ENCODE assay signal across 8 cellular contexts in genomic region chr17:7204335-7204734, GRCh38. TPM values are rescaled to one million over a fixed set of nuclear protein-coding genes. Genes with fewer than 3 reads are reported as not detected.
A peak's percentile ranks its signal among the peaks of the same experiment; 100 is the strongest.
DNase-seq lines count a peak whose midpoint lies in the region; ATAC-seq, FAIRE-seq and TF ChIP-seq lines count a peak whose summit lies in the region.

No MANE protein-coding gene starts in this region.

- WGBS in spleen, 5 donors, result 79 to 84% (median 82%) methylated on average over 15 of the region's 15 CpGs
- WGBS in HepG2 (ENCODE audit: low lambda C conversion rate), result 97% methylated on average over 15 of the region's 15 CpGs

- H3K4me3 ChIP-seq in HUES48 (ENCODE audit: low read depth, low read length) (peak overlapping the region; percentile 66), left ventricle myocardium inferior (peak overlapping the region; percentile 70), spleen (peak overlapping the region in 4 of 8 donors; percentile 44 to 72 (median 46)), HepG2 (replicated peaks in 1 of 3; ENCODE audit: insufficient read depth in 1 of 3, low read depth in 2 of 3, low read length in 3 of 3) (no peak overlapping the region)

- H3K27me3 ChIP-seq in HUES48 (ENCODE audit: control insufficient read depth, insufficient read depth, low read length) (no peaks in the 10 kb centered on the region), left ventricle myocardium inferior (ENCODE audit: low read depth) (no peaks in the 10 kb centered on the region), spleen (replicated peaks in 1 of 7) (no peaks in the 10 kb centered on the region), HepG2 (ENCODE audit: control insufficient read depth in 1 of 2, insufficient read depth in 2 of 2, low read length in 2 of 2) (peaks cover 0 to 9% of the 10 kb centered on the region in 2 experiments; a peak in 2 of 5 replicates)

- TF ChIP-seq POLR2A in spleen (IDR thresholded peaks at IDR 0.05) (no peak), HepG2 (IDR thresholded peaks at IDR 0.05; ENCODE audit: insufficient read depth in 1 of 2, low read depth in 2 of 2, low read length in 2 of 2) (no peak)

- H3K4me1 ChIP-seq in HUES48 (ENCODE audit: control insufficient read depth, insufficient read depth, low read length) (peaks cover 14% of the 10 kb centered on the region; the same call in 1 of the 2 replicates), left ventricle myocardium inferior (peaks cover 15% of the 10 kb centered on the region), spleen (peaks cover 0 to 56% (median 28%) of the 10 kb centered on the region in 6 donors), HepG2 (ENCODE audit: insufficient read depth, low read length) (no peaks in the 10 kb centered on the region)

- no peaks in the 10 kb centered on the region for H3K9me3 ChIP-seq in HUES48 (ENCODE audit: control insufficient read depth, insufficient read depth, low read length)
- H3K9me3 ChIP-seq in left ventricle myocardium inferior (replicated peaks), result no peaks in the 10 kb centered on the region
- H3K9me3 ChIP-seq in spleen, result no peaks in the 10 kb centered on the region
- no peaks in the 10 kb centered on the region for H3K9me3 ChIP-seq in HepG2 (ENCODE audit: low read length)

- H3K27ac ChIP-seq in HUES48 (ENCODE audit: low read depth, low read length) (peak overlapping the region; percentile 86), left ventricle myocardium inferior (replicated peaks) (peak overlapping the region; percentile 72), spleen (peak overlapping the region in 7 of 8 donors; percentile 55 to 89 (median 81)), HepG2 (ENCODE audit: extremely low read length, insufficient read depth, low read length) (no peak overlapping the region)

- no peaks in the 10 kb centered on the region for H4K20me1 ChIP-seq in HepG2 (ENCODE audit: insufficient read depth, low read length)

- TF ChIP-seq EP300 in HepG2 (IDR thresholded peaks at IDR 0.05; ENCODE audit: low read depth in 2 of 2, low read length in 2 of 2) (no peak), HepG2 (CRISPR knock-in tag; IDR thresholded peaks at IDR 0.05; ENCODE audit: borderline replicate concordance) (no peak)

- peak overlapping the region; percentile 94 for H3K27ac Mint-ChIP-seq in activated B cell treated with CpG ODN at 0.5 μM for 24 hours

- TF ChIP-seq RAD21 in HepG2 (CRISPR knock-in tag; IDR thresholded peaks at IDR 0.05), result no peak

- H3K36me3 ChIP-seq in HUES48 (ENCODE audit: control insufficient read depth, insufficient read depth, low read length) (peaks cover 37% of the 10 kb centered on the region), left ventricle myocardium inferior (peaks cover 25% of the 10 kb centered on the region), spleen (peaks cover 0 to 43% (median 12%) of the 10 kb centered on the region in 6 donors), HepG2 (replicated peaks in 1 of 2; ENCODE audit: control insufficient read depth in 1 of 2, insufficient read depth in 2 of 2, low read length in 2 of 2) (no peaks in the 10 kb centered on the region)

- no peaks in the 10 kb centered on the region for H3K79me2 ChIP-seq in HepG2 (ENCODE audit: insufficient read depth, low read length)

- DNase-seq in activated B cell treated with CpG ODN at 0.5 μM for 24 hours, result no peak
- no peak for DNase-seq in left ventricle myocardium inferior
- peak; percentile 82 for DNase-seq in spleen
- DNase-seq in HTR-8/SVneo (ENCODE audit: insufficient read length, low spot score), result no peak
- no peak for DNase-seq in HepG2 (ENCODE audit: low spot score)
- no peak for DNase-seq in activated CD4-positive, alpha-beta T cell treated with anti-CD3 and anti-CD28 coated beads, Interleukin-2, amount 50 U/mL, for 48 hours

- H3K36me3 Mint-ChIP-seq in activated B cell treated with CpG ODN at 0.5 μM for 24 hours (ENCODE audit: low read depth), result peaks cover 2% of the 10 kb centered on the region

- H3K4me1 Mint-ChIP-seq in activated B cell treated with CpG ODN at 0.5 μM for 24 hours, result peaks cover 30% of the 10 kb centered on the region

- in situ Hi-C loops in HepG2 (cut with HindIII; ENCODE audit: extremely low pct_ligation_motif_present, low pct_unique_long_range_greater_than_20kb), result no loop called here

- ATAC-seq in activated B cell treated with CpG ODN at 0.5 μM for 24 hours (ENCODE audit: low read depth) (no peak), HepG2 (no peak), HG03139 (IDR thresholded peaks at IDR 0.05; ENCODE audit: unreplicated experiment) (no peak)

- no peak for FAIRE-seq in HTR-8/SVneo (lab: Jason Lieb, UNC)
- FAIRE-seq in HepG2 (lab: Jason Lieb, UNC), result no peak

- H3K4me3 Mint-ChIP-seq in activated B cell treated with CpG ODN at 0.5 μM for 24 hours, result peak overlapping the region; percentile 87

- intact Hi-C loops in activated B cell treated with CpG ODN at 0.5 μM for 24 hours (cut with micrococcal nuclease), result loop anchor here (2.0 kb wide), 3 partner anchors 34 to 102 kb away; partner anchors contain the start of genes EIF5A and PHF23
- intact Hi-C loops in left ventricle myocardium inferior (cut with micrococcal nuclease), result no loop called here
- intact Hi-C loops in spleen (cut with DNase I; ENCODE audit: low total_unique reads), result no loop called here
- intact Hi-C loops in HepG2 (cut with micrococcal nuclease; ENCODE audit: unreplicated experiment), result no loop called here

- TF ChIP-seq CTCF in activated B cell treated with CpG ODN at 0.5 μM for 24 hours (IDR thresholded peaks at IDR 0.05), result no peak
- no peak for TF ChIP-seq CTCF in left ventricle myocardium inferior (IDR thresholded peaks at IDR 0.05; ENCODE audit: borderline replicate concordance)
- TF ChIP-seq CTCF in spleen (IDR thresholded peaks at IDR 0.05 in 8 of 11, conservative IDR thresholded peaks at IDR 0.05 in 3 of 11), result no peak
- no peak for TF ChIP-seq CTCF in HepG2 (CRISPR knock-in tag; IDR thresholded peaks at IDR 0.05)

- no peak overlapping the region for H2AFZ ChIP-seq in HepG2 (ENCODE audit: low read length)

- H3K27me3 Mint-ChIP-seq in activated B cell treated with CpG ODN at 0.5 μM for 24 hours, result no peaks in the 10 kb centered on the region

- POLR2A ChIA-PET in activated B cell treated with CpG ODN at 0.5 μM for 24 hours (lab: Charles Lee), result interaction anchor here (0.6 to 2.2 kb wide), 5 partner anchors 9 to 200 kb away, joined by 3 to 13 read pairs (median 8); partner anchors contain the start of genes ACADVL, DLG4 and GABARAP
- POLR2A ChIA-PET in HepG2 (lab: Yijun Ruan, JAX), result no interaction called here

- no peaks in the 10 kb centered on the region for H3K9me3 Mint-ChIP-seq in activated B cell treated with CpG ODN at 0.5 μM for 24 hours

- CTCF ChIA-PET in activated B cell treated with CpG ODN at 0.5 μM for 24 hours (lab: Charles Lee), result no interaction called here
- CTCF ChIA-PET in HepG2 (lab: Yijun Ruan, JAX; ENCODE audit: low intra/inter-chr PET ratio, low total read pairs), result no interaction called here

- H3K9ac ChIP-seq in HUES48 (ENCODE audit: low read depth, low read length), result no peak overlapping the region
- H3K9ac ChIP-seq in HepG2 (ENCODE audit: insufficient read depth, low read depth, low read length), result no peak overlapping the region

- no TSS peak for BruUV-seq in HepG2 (replicated peaks; lab: Mats Ljungman, UMichigan)

- H3K4me2 ChIP-seq in HepG2 (ENCODE audit: low read depth, low read length), result no peak overlapping the region

RNA-seq across cellular contexts. Expression of gene DLG4, which starts 15.3 kb away (rescaled TPM):
- total RNA-seq in activated B cell treated with CpG ODN at 0.5 μM for 24 hours, result 3.9 and 5.0 TPM in 2 replicates
- 14.0 TPM for total RNA-seq in left ventricle myocardium inferior
- 10 to 100 TPM; 17.0 to 38.5 (median 30.5) TPM for total RNA-seq in spleen
- polyA plus RNA-seq in spleen, result 10 to 100 TPM in 1 of 3 donors, 1 to 10 TPM in 2; 3.0 to 21.5 (median 4.3) TPM
- total RNA-seq in HepG2 (2016; rRNA removed; fragmentation: Illumina TruSeq; extraction: Trizol), result 0.25 and 0.71 TPM in 2 replicates
- total RNA-seq in HepG2 (2016; cell fraction: cytosol; rRNA removed; fragmentation: Illumina TruSeq; extraction: Trizol; ENCODE audit: low read depth), result under 0.01 TPM in 1 of 2 replicates, not detected in the other
- 0.40 and 0.69 TPM in 2 replicates for total RNA-seq in HepG2 (2016; cell fraction: insoluble cytoplasmic fraction; rRNA removed; fragmentation: Illumina TruSeq; extraction: Trizol)
- total RNA-seq in HepG2 (2016; cell fraction: membrane; rRNA removed; fragmentation: Illumina TruSeq; extraction: Trizol), result 0.40 and 0.52 TPM in 2 replicates
- 1.3 and 1.6 TPM in 2 replicates for total RNA-seq in HepG2 (2016; cell fraction: nucleus; rRNA removed; fragmentation: Illumina TruSeq; extraction: Trizol)
- 3.9 and 4.3 TPM in 2 replicates for polyA plus RNA-seq in HepG2 (2011; rRNA removed)
- polyA plus RNA-seq in HepG2 (2011; cell fraction: cytosol; rRNA removed), result 1.1 and 2.0 TPM in 2 replicates
- 22.1 and 26.3 TPM in 2 replicates for polyA plus RNA-seq in HepG2 (2011; cell fraction: nucleus; rRNA removed)
- polyA plus RNA-seq in HepG2 (2012), result 3.7 and 4.4 TPM in 2 replicates
- polyA plus RNA-seq in HepG2 (2016; cell fraction: cytosol; fragmentation: Illumina TruSeq; extraction: Trizol; ENCODE audit: low read depth), result 0.18 and 0.33 TPM in 2 replicates
- polyA plus RNA-seq in HepG2 (2016; cell fraction: insoluble cytoplasmic fraction; fragmentation: Illumina TruSeq; extraction: Trizol; ENCODE audit: low read depth), result 0.32 and 0.49 TPM in 2 replicates
- 0.53 and 0.70 TPM in 2 replicates for polyA plus RNA-seq in HepG2 (2016; cell fraction: membrane; fragmentation: Illumina TruSeq; extraction: Trizol; ENCODE audit: low read depth)
- polyA plus RNA-seq in HepG2 (2016; cell fraction: nucleus; fragmentation: Illumina TruSeq; extraction: Trizol; ENCODE audit: insufficient read depth, low read depth), result 2.4 and 4.5 TPM in 2 replicates
- 3.3 and 3.4 TPM in 2 replicates for polyA minus RNA-seq in HepG2 (2011; rRNA and poly(A)+ RNA removed; ENCODE audit: low replicate concordance)
- 2.1 and 2.4 TPM in 2 replicates for polyA minus RNA-seq in HepG2 (2011; cell fraction: cytosol; rRNA and poly(A)+ RNA removed)
- 4.0 and 4.2 TPM in 2 replicates for polyA minus RNA-seq in HepG2 (2011; cell fraction: nucleus; rRNA and poly(A)+ RNA removed)

RNA-seq across cellular contexts. Expression of gene ACADVL, which starts 15.4 kb away (rescaled TPM):
- total RNA-seq in activated B cell treated with CpG ODN at 0.5 μM for 24 hours (438 and 469 TPM in 2 replicates), left ventricle myocardium inferior (1,845 TPM), spleen (100 to 1,000 TPM; 402 to 903 (median 548) TPM), HepG2 (2016; rRNA removed; fragmentation: Illumina TruSeq; extraction: Trizol) (106 and 219 TPM in 2 replicates)
- polyA plus RNA-seq in spleen (100 to 1,000 TPM; 320 to 963 (median 710) TPM), HepG2 (2011; rRNA removed) (412 and 521 TPM in 2 replicates)
- total RNA-seq in HepG2 (2016; cell fraction: cytosol; rRNA removed; fragmentation: Illumina TruSeq; extraction: Trizol; ENCODE audit: low read depth), result 29.7 and 32.3 TPM in 2 replicates
- 112 and 237 TPM in 2 replicates for total RNA-seq in HepG2 (2016; cell fraction: insoluble cytoplasmic fraction; rRNA removed; fragmentation: Illumina TruSeq; extraction: Trizol)
- 44.6 and 53.4 TPM in 2 replicates for total RNA-seq in HepG2 (2016; cell fraction: membrane; rRNA removed; fragmentation: Illumina TruSeq; extraction: Trizol)
- total RNA-seq in HepG2 (2016; cell fraction: nucleus; rRNA removed; fragmentation: Illumina TruSeq; extraction: Trizol), result 207 and 230 TPM in 2 replicates
- 135 and 196 TPM in 2 replicates for polyA plus RNA-seq in HepG2 (2011; cell fraction: cytosol; rRNA removed)
- 5,199 and 5,548 TPM in 2 replicates for polyA plus RNA-seq in HepG2 (2011; cell fraction: nucleus; rRNA removed)
- 315 and 441 TPM in 2 replicates for polyA plus RNA-seq in HepG2 (2012)
- polyA plus RNA-seq in HepG2 (2016; cell fraction: cytosol; fragmentation: Illumina TruSeq; extraction: Trizol; ENCODE audit: low read depth), result 17.9 and 19.9 TPM in 2 replicates
- 93.8 and 107 TPM in 2 replicates for polyA plus RNA-seq in HepG2 (2016; cell fraction: insoluble cytoplasmic fraction; fragmentation: Illumina TruSeq; extraction: Trizol; ENCODE audit: low read depth)
- polyA plus RNA-seq in HepG2 (2016; cell fraction: membrane; fragmentation: Illumina TruSeq; extraction: Trizol; ENCODE audit: low read depth), result 31.9 and 34.8 TPM in 2 replicates
- 578 and 583 TPM in 2 replicates for polyA plus RNA-seq in HepG2 (2016; cell fraction: nucleus; fragmentation: Illumina TruSeq; extraction: Trizol; ENCODE audit: insufficient read depth, low read depth)
- 253 and 530 TPM in 2 replicates for polyA minus RNA-seq in HepG2 (2011; rRNA and poly(A)+ RNA removed; ENCODE audit: low replicate concordance)
- 79.8 and 87.7 TPM in 2 replicates for polyA minus RNA-seq in HepG2 (2011; cell fraction: cytosol; rRNA and poly(A)+ RNA removed)
- polyA minus RNA-seq in HepG2 (2011; cell fraction: nucleus; rRNA and poly(A)+ RNA removed), result 354 and 373 TPM in 2 replicates

RNA-seq across cellular contexts. Expression of gene ASGR1, which starts 25.2 kb away (rescaled TPM):
- total RNA-seq in activated B cell treated with CpG ODN at 0.5 μM for 24 hours (not detected in 2 replicates), left ventricle myocardium inferior (0.14 TPM), spleen (1 to 10 TPM; 1.5 to 7.2 (median 3.7) TPM), HepG2 (2016; rRNA removed; fragmentation: Illumina TruSeq; extraction: Trizol) (156 and 353 TPM in 2 replicates)
- polyA plus RNA-seq in spleen (10 to 100 TPM in 1 of 3 donors, 1 to 10 TPM in 2; 1.3 to 10.2 (median 6.4) TPM), HepG2 (2011; rRNA removed) (796 and 885 TPM in 2 replicates)
- 114 and 140 TPM in 2 replicates for total RNA-seq in HepG2 (2016; cell fraction: cytosol; rRNA removed; fragmentation: Illumina TruSeq; extraction: Trizol; ENCODE audit: low read depth)
- total RNA-seq in HepG2 (2016; cell fraction: insoluble cytoplasmic fraction; rRNA removed; fragmentation: Illumina TruSeq; extraction: Trizol), result 143 and 370 TPM in 2 replicates
- total RNA-seq in HepG2 (2016; cell fraction: membrane; rRNA removed; fragmentation: Illumina TruSeq; extraction: Trizol), result 141 and 170 TPM in 2 replicates
- 259 and 311 TPM in 2 replicates for total RNA-seq in HepG2 (2016; cell fraction: nucleus; rRNA removed; fragmentation: Illumina TruSeq; extraction: Trizol)
- polyA plus RNA-seq in HepG2 (2011; cell fraction: cytosol; rRNA removed), result 756 and 1,094 TPM in 2 replicates
- polyA plus RNA-seq in HepG2 (2011; cell fraction: nucleus; rRNA removed), result 1,952 and 2,162 TPM in 2 replicates
- 455 and 483 TPM in 2 replicates for polyA plus RNA-seq in HepG2 (2012)
- 105 and 129 TPM in 2 replicates for polyA plus RNA-seq in HepG2 (2016; cell fraction: cytosol; fragmentation: Illumina TruSeq; extraction: Trizol; ENCODE audit: low read depth)
- polyA plus RNA-seq in HepG2 (2016; cell fraction: insoluble cytoplasmic fraction; fragmentation: Illumina TruSeq; extraction: Trizol; ENCODE audit: low read depth), result 167 and 180 TPM in 2 replicates
- 121 and 143 TPM in 2 replicates for polyA plus RNA-seq in HepG2 (2016; cell fraction: membrane; fragmentation: Illumina TruSeq; extraction: Trizol; ENCODE audit: low read depth)
- 760 and 778 TPM in 2 replicates for polyA plus RNA-seq in HepG2 (2016; cell fraction: nucleus; fragmentation: Illumina TruSeq; extraction: Trizol; ENCODE audit: insufficient read depth, low read depth)
- polyA minus RNA-seq in HepG2 (2011; rRNA and poly(A)+ RNA removed; ENCODE audit: low replicate concordance), result 0.19 and 386 TPM in 2 replicates
- 254 and 269 TPM in 2 replicates for polyA minus RNA-seq in HepG2 (2011; cell fraction: cytosol; rRNA and poly(A)+ RNA removed)
- polyA minus RNA-seq in HepG2 (2011; cell fraction: nucleus; rRNA and poly(A)+ RNA removed), result 141 and 153 TPM in 2 replicates

RNA-seq across cellular contexts. Expression of gene DVL2, which starts 30.0 kb away (rescaled TPM):
- 56.1 and 64.6 TPM in 2 replicates for total RNA-seq in activated B cell treated with CpG ODN at 0.5 μM for 24 hours
- total RNA-seq in left ventricle myocardium inferior, result 19.8 TPM
- total RNA-seq in spleen, result 10 to 100 TPM; 36.9 to 48.0 (median 39.2) TPM
- polyA plus RNA-seq in spleen, result 10 to 100 TPM in 2 of 3 donors, 1 to 10 TPM in 1; 9.8 to 29.2 (median 11.7) TPM
- total RNA-seq in HepG2 (2016; rRNA removed; fragmentation: Illumina TruSeq; extraction: Trizol), result 27.2 and 38.2 TPM in 2 replicates
- total RNA-seq in HepG2 (2016; cell fraction: cytosol; rRNA removed; fragmentation: Illumina TruSeq; extraction: Trizol; ENCODE audit: low read depth), result 37.2 and 38.8 TPM in 2 replicates
- total RNA-seq in HepG2 (2016; cell fraction: insoluble cytoplasmic fraction; rRNA removed; fragmentation: Illumina TruSeq; extraction: Trizol), result 22.7 and 41.3 TPM in 2 replicates
- total RNA-seq in HepG2 (2016; cell fraction: membrane; rRNA removed; fragmentation: Illumina TruSeq; extraction: Trizol), result 32.1 and 32.7 TPM in 2 replicates
- total RNA-seq in HepG2 (2016; cell fraction: nucleus; rRNA removed; fragmentation: Illumina TruSeq; extraction: Trizol), result 38.1 and 39.7 TPM in 2 replicates
- polyA plus RNA-seq in HepG2 (2011; rRNA removed), result 5.7 and 7.0 TPM in 2 replicates
- 4.7 and 6.4 TPM in 2 replicates for polyA plus RNA-seq in HepG2 (2011; cell fraction: cytosol; rRNA removed)
- polyA plus RNA-seq in HepG2 (2011; cell fraction: nucleus; rRNA removed), result 29.2 and 36.2 TPM in 2 replicates
- 20.0 and 24.6 TPM in 2 replicates for polyA plus RNA-seq in HepG2 (2012)
- polyA plus RNA-seq in HepG2 (2016; cell fraction: cytosol; fragmentation: Illumina TruSeq; extraction: Trizol; ENCODE audit: low read depth), result 11.1 and 12.5 TPM in 2 replicates
- polyA plus RNA-seq in HepG2 (2016; cell fraction: insoluble cytoplasmic fraction; fragmentation: Illumina TruSeq; extraction: Trizol; ENCODE audit: low read depth), result 22.5 and 26.2 TPM in 2 replicates
- polyA plus RNA-seq in HepG2 (2016; cell fraction: membrane; fragmentation: Illumina TruSeq; extraction: Trizol; ENCODE audit: low read depth), result 18.3 and 21.6 TPM in 2 replicates
- 51.6 and 51.8 TPM in 2 replicates for polyA plus RNA-seq in HepG2 (2016; cell fraction: nucleus; fragmentation: Illumina TruSeq; extraction: Trizol; ENCODE audit: insufficient read depth, low read depth)
- 35.3 and 40.5 TPM in 2 replicates for polyA minus RNA-seq in HepG2 (2011; rRNA and poly(A)+ RNA removed; ENCODE audit: low replicate concordance)
- 10.3 and 10.8 TPM in 2 replicates for polyA minus RNA-seq in HepG2 (2011; cell fraction: cytosol; rRNA and poly(A)+ RNA removed)
- 33.6 and 37.0 TPM in 2 replicates for polyA minus RNA-seq in HepG2 (2011; cell fraction: nucleus; rRNA and poly(A)+ RNA removed)

RNA-seq across cellular contexts. Expression of gene PHF23, which starts 34.9 kb away (rescaled TPM):
- total RNA-seq in activated B cell treated with CpG ODN at 0.5 μM for 24 hours (45.5 and 46.6 TPM in 2 replicates), left ventricle myocardium inferior (22.0 TPM), spleen (10 to 100 TPM; 33.1 to 47.6 (median 38.8) TPM), HepG2 (2016; rRNA removed; fragmentation: Illumina TruSeq; extraction: Trizol) (33.2 and 37.5 TPM in 2 replicates)
- polyA plus RNA-seq in spleen (10 to 100 TPM; 27.4 to 50.4 (median 33.2) TPM), HepG2 (2011; rRNA removed) (27.6 and 30.9 TPM in 2 replicates)
- total RNA-seq in HepG2 (2016; cell fraction: cytosol; rRNA removed; fragmentation: Illumina TruSeq; extraction: Trizol; ENCODE audit: low read depth), result 10.5 and 10.6 TPM in 2 replicates
- total RNA-seq in HepG2 (2016; cell fraction: insoluble cytoplasmic fraction; rRNA removed; fragmentation: Illumina TruSeq; extraction: Trizol), result 33.3 and 34.6 TPM in 2 replicates
- total RNA-seq in HepG2 (2016; cell fraction: membrane; rRNA removed; fragmentation: Illumina TruSeq; extraction: Trizol), result 23.7 and 24.5 TPM in 2 replicates
- 13.4 and 18.2 TPM in 2 replicates for total RNA-seq in HepG2 (2016; cell fraction: nucleus; rRNA removed; fragmentation: Illumina TruSeq; extraction: Trizol)
- 19.6 and 22.8 TPM in 2 replicates for polyA plus RNA-seq in HepG2 (2011; cell fraction: cytosol; rRNA removed)
- 13.4 and 14.0 TPM in 2 replicates for polyA plus RNA-seq in HepG2 (2011; cell fraction: nucleus; rRNA removed)
- 18.6 and 20.8 TPM in 2 replicates for polyA plus RNA-seq in HepG2 (2012)
- polyA plus RNA-seq in HepG2 (2016; cell fraction: cytosol; fragmentation: Illumina TruSeq; extraction: Trizol; ENCODE audit: low read depth), result 5.8 and 6.4 TPM in 2 replicates
- 41.4 and 41.6 TPM in 2 replicates for polyA plus RNA-seq in HepG2 (2016; cell fraction: insoluble cytoplasmic fraction; fragmentation: Illumina TruSeq; extraction: Trizol; ENCODE audit: low read depth)
- polyA plus RNA-seq in HepG2 (2016; cell fraction: membrane; fragmentation: Illumina TruSeq; extraction: Trizol; ENCODE audit: low read depth), result 11.9 and 12.0 TPM in 2 replicates
- 31.1 and 36.5 TPM in 2 replicates for polyA plus RNA-seq in HepG2 (2016; cell fraction: nucleus; fragmentation: Illumina TruSeq; extraction: Trizol; ENCODE audit: insufficient read depth, low read depth)
- 20.5 and 70.5 TPM in 2 replicates for polyA minus RNA-seq in HepG2 (2011; rRNA and poly(A)+ RNA removed; ENCODE audit: low replicate concordance)
- polyA minus RNA-seq in HepG2 (2011; cell fraction: cytosol; rRNA and poly(A)+ RNA removed), result 13.2 and 14.7 TPM in 2 replicates
- polyA minus RNA-seq in HepG2 (2011; cell fraction: nucleus; rRNA and poly(A)+ RNA removed), result 9.0 and 11.4 TPM in 2 replicates

Comparison
In these comparisons a context has a peak if more than half of its experiments do, and no peak if none do; other contexts are left out.
1. H3K4me3 ChIP-seq: peak in HUES48 (single experiment) and left ventricle myocardium inferior (single experiment); none in HepG2 (0 of 3).
2. RNA of gene ASGR1, which starts 25.2 kb away (total RNA-seq): 114 to 370 TPM in HepG2; 1.5 to 7.2 TPM in spleen, 0.14 TPM in left ventricle myocardium inferior (single experiment) and not detected in activated B cell treated with CpG ODN at 0.5 μM for 24 hours; every median in the first group is over 10 times any median in the second.